In the genomic region with DNA sequence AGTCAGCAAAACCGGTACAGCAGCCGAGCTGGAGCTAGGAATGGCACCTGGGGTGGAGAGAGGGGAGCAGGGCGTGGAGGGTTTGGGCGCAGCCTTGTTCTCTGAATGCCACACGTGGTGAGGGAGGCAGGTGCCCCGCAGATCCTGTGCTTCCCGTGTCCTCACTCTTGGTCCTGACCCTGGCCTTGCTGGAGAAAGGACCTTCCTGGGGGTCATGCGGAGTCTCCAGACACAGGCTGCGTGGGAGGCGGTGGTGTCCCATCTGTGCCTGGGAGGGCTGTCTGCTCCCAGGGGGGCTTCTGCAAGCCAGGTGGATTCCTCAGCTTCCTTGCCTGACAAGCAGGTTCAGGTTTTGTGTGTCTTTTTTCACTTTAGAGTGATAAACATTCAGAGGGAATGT, we compare ENCODE assay signal across 19 cellular contexts.
DNase-seq lines count a peak whose midpoint lies in the region; ATAC-seq, FAIRE-seq and TF ChIP-seq lines count a peak whose summit lies in the region.
"Had no signal": no experiment of that assay in that cellular context is flagged by ENCODE, and none has a peak within 500 bp of the region (broad histone marks: within the 10 kb centered on the region; RNA-seq: fewer than 3 reads in every experiment).

No MANE protein-coding gene starts in this region.

- in situ Hi-C loops in HepG2 (cut with HindIII; ENCODE audit: extremely low pct_ligation_motif_present, low pct_unique_long_range_greater_than_20kb) = no loop called here

- H2AFZ ChIP-seq in H1 (ENCODE audit: low read length) (no peak overlapping the region), osteoblast (ENCODE audit: low read length) (no peak overlapping the region), HepG2 (ENCODE audit: low read length) (no peak overlapping the region)

- TF ChIP-seq RAD21 in H1 (IDR thresholded peaks at IDR 0.05 in 1 of 2, conservative IDR thresholded peaks at IDR 0.05 in 1 of 2; ENCODE audit: low read depth in 2 of 2, low read length in 2 of 2) = no peak
- no peak for TF ChIP-seq RAD21 in HepG2 (CRISPR knock-in tag; IDR thresholded peaks at IDR 0.05)

- H2BK20ac ChIP-seq in H1 (ENCODE audit: low read length) = 0 out of 2 replicates have a peak overlapping the region, but pooled peaks have one; percentile 23

- H3K79me2 ChIP-seq in H1 (ENCODE audit: control insufficient read depth in 1 of 2, insufficient read depth in 2 of 2, low read length in 2 of 2) (no peaks in the 10 kb centered on the region), osteoblast (ENCODE audit: insufficient read depth, low read length) (no peaks in the 10 kb centered on the region), HepG2 (ENCODE audit: insufficient read depth, low read length) (no peaks in the 10 kb centered on the region)

- H3K36me3 ChIP-seq in H1 (ENCODE audit: control insufficient read depth in 2 of 4, insufficient read depth in 4 of 4, low read length in 3 of 4) = no peaks in the 10 kb centered on the region
- H3K36me3 ChIP-seq in osteoblast (ENCODE audit: insufficient read depth, low read length) = no peaks in the 10 kb centered on the region
- no peaks in the 10 kb centered on the region for H3K36me3 ChIP-seq in HepG2 (replicated peaks in 1 of 2; ENCODE audit: control insufficient read depth in 1 of 2, insufficient read depth in 2 of 2, low read length in 2 of 2)
- H3K36me3 ChIP-seq: HAP-1 had no signal

- no peak overlapping the region for H3K27ac ChIP-seq in H1 (ENCODE audit: low read depth, low read length)
- no peak overlapping the region for H3K27ac ChIP-seq in osteoblast (ENCODE audit: low read depth, low read length)
- H3K27ac ChIP-seq in HepG2 (ENCODE audit: extremely low read length, insufficient read depth, low read length) = no peak overlapping the region
- H3K27ac ChIP-seq: 22Rv1, A549, C4-2B had no signal

- no peak overlapping the region for H3K4me3 ChIP-seq in H1 (ENCODE audit: extremely low read depth in 1 of 4, insufficient read depth in 2 of 4, low read depth in 3 of 4, low read length in 4 of 4)
- H3K4me3 ChIP-seq in osteoblast (ENCODE audit: insufficient read depth, low read length) = no peak overlapping the region
- no peak overlapping the region for H3K4me3 ChIP-seq in lower leg skin (ENCODE audit: low read depth, poor library complexity, severe bottlenecking)
- H3K4me3 ChIP-seq in HepG2 (replicated peaks in 1 of 3; ENCODE audit: insufficient read depth in 1 of 3, low read depth in 2 of 3, low read length in 3 of 3) = no peak overlapping the region
- H3K4me3 ChIP-seq: A549, HAP-1 had no signal

- peak overlapping the region; percentile 60 for H2BK12ac ChIP-seq in H1 (ENCODE audit: low read depth, low read length)

- H2AK5ac ChIP-seq in H1 (ENCODE audit: low read depth, low read length) = no peak overlapping the region

- H4K8ac ChIP-seq in H1 (ENCODE audit: extremely low read depth, insufficient read depth, low read length) = no peak overlapping the region

- H3K14ac ChIP-seq in H1 (ENCODE audit: insufficient read length) = no peak overlapping the region

- H3K18ac ChIP-seq in H1 (ENCODE audit: extremely low read depth, low read length) = peak overlapping the region; percentile 71

- no peak overlapping the region for H3K4ac ChIP-seq in H1 (replicated peaks; ENCODE audit: insufficient read length, low read depth, low read length)

- H3K4me1 ChIP-seq in H1 (replicated peaks in 1 of 4; ENCODE audit: control insufficient read depth in 3 of 4, insufficient read depth in 4 of 4, low read length in 3 of 4) = peaks cover 8 to 21% (median 16%) of the 10 kb centered on the region in 4 experiments
- no peaks in the 10 kb centered on the region for H3K4me1 ChIP-seq in osteoblast (ENCODE audit: insufficient read depth, low read length)
- H3K4me1 ChIP-seq in HepG2 (ENCODE audit: insufficient read depth, low read length) = peaks cover 11% of the 10 kb centered on the region; the same call in 1 of the 2 replicates
- H3K4me1 ChIP-seq: A549, Caco-2, HAP-1 had no signal

- no peak overlapping the region for H4K5ac ChIP-seq in H1 (ENCODE audit: insufficient read length, low read depth, low read length)

- no peak overlapping the region for H2BK15ac ChIP-seq in H1 (ENCODE audit: low read length)

- H3K9me3 ChIP-seq in H1 (ENCODE audit: insufficient read depth in 2 of 2, low read depth in 1 of 2, low read length in 1 of 2) (no peaks in the 10 kb centered on the region), osteoblast (ENCODE audit: low read depth, low read length) (no peaks in the 10 kb centered on the region), HepG2 (ENCODE audit: low read length) (no peaks in the 10 kb centered on the region)
- H3K9me3 ChIP-seq: A549, Caco-2, HAP-1 had no signal

- H4K91ac ChIP-seq in H1 (replicated peaks; ENCODE audit: insufficient read length, low read length) = no peak overlapping the region

- no peak overlapping the region for H2BK120ac ChIP-seq in H1 (replicated peaks; ENCODE audit: low read depth, low read length)

- H3K27me3 ChIP-seq in H1 (replicated peaks in 1 of 4; ENCODE audit: control insufficient read depth in 3 of 4, extremely low read depth in 1 of 4, insufficient read depth in 3 of 4, low read length in 3 of 4) (no peaks in the 10 kb centered on the region), osteoblast (ENCODE audit: insufficient read depth, low read length) (no peaks in the 10 kb centered on the region), HepG2 (ENCODE audit: control insufficient read depth in 1 of 2, insufficient read depth in 2 of 2, low read length in 2 of 2) (no peaks in the 10 kb centered on the region; a peak in 2 of 5 replicates)

- ATAC-seq in Right ventricle myocardium inferior (no peak), left ventricle myocardium superior (no peak), HepG2 (no peak)
- ATAC-seq: A549 had no signal

- CTCF ChIA-PET in H1 (lab: Charles Lee; ENCODE audit: partially characterized antibody) = interaction anchor here (0.6 to 1.9 kb wide), 11 partner anchors 17 to 368 kb away, joined by 3 to 9 read pairs (median 3); no protein-coding TSS in a partner anchor
- CTCF ChIA-PET in HepG2 (lab: Yijun Ruan, JAX; ENCODE audit: low intra/inter-chr PET ratio, low total read pairs) = no interaction called here

- TF ChIP-seq EP300 in H1 (IDR thresholded peaks at IDR 0.05; ENCODE audit: borderline replicate concordance in 1 of 2, low read depth in 2 of 2, low read length in 2 of 2) (no peak), HepG2 (IDR thresholded peaks at IDR 0.05; ENCODE audit: low read depth in 2 of 2, low read length in 2 of 2) (no peak), HepG2 (CRISPR knock-in tag; IDR thresholded peaks at IDR 0.05; ENCODE audit: borderline replicate concordance) (no peak)

- DNase-seq in Right ventricle myocardium inferior (ENCODE audit: missing footprints) (peak; percentile 40), left ventricle myocardium superior (no peak), H1 (ENCODE audit: low read depth in 1 of 2, low spot score in 2 of 2) (no peak), left kidney (ENCODE audit: low read depth, low spot score) (peak; percentile 50), osteoblast (ENCODE audit: insufficient read length, low spot score, missing footprints) (peak; percentile 15), lower leg skin (ENCODE audit: low spot score in 2 of 2) (no peak), HepG2 (ENCODE audit: low spot score) (no peak), cardiac septum (ENCODE audit: low spot score) (no peak)
- DNase-seq: AML-193; Caco-2; CD4-positive, alpha-beta T cell; GOT3 had no signal

- H3K9ac ChIP-seq in H1 (replicated peaks in 1 of 4; ENCODE audit: extremely low read depth in 1 of 4, low read depth in 3 of 4, low read length in 3 of 4) (no peak overlapping the region), HepG2 (ENCODE audit: insufficient read depth, low read depth, low read length) (no peak overlapping the region)

- H3K23me2 ChIP-seq in H1 (ENCODE audit: low read depth, low read length) = no peaks in the 10 kb centered on the region

- H2BK5ac ChIP-seq in H1 (ENCODE audit: low read depth, low read length) = no peak overlapping the region

- no peaks in the 10 kb centered on the region for H3K79me1 ChIP-seq in H1 (ENCODE audit: low read depth, low read length)

- TF ChIP-seq POLR2A in H1 (IDR thresholded peaks at IDR 0.05; ENCODE audit: control extremely low read depth in 1 of 2, low read depth in 2 of 2, low read length in 2 of 2) = no peak
- TF ChIP-seq POLR2A in lower leg skin (IDR thresholded peaks at IDR 0.05) = no peak
- no peak for TF ChIP-seq POLR2A in HepG2 (IDR thresholded peaks at IDR 0.05; ENCODE audit: insufficient read depth in 1 of 2, low read depth in 2 of 2, low read length in 2 of 2)

- H4K20me1 ChIP-seq in H1 (replicated peaks in 1 of 2; ENCODE audit: control insufficient read depth in 1 of 2, insufficient read depth in 2 of 2, low read length in 2 of 2) (no peaks in the 10 kb centered on the region), osteoblast (ENCODE audit: insufficient read depth, low read length) (no peaks in the 10 kb centered on the region), HepG2 (ENCODE audit: insufficient read depth, low read length) (no peaks in the 10 kb centered on the region)

- no peak for TF ChIP-seq CTCF in H1 (IDR thresholded peaks at IDR 0.05; ENCODE audit: control extremely low read depth in 1 of 3, insufficient read depth in 1 of 3, low read depth in 1 of 3, low read length in 3 of 3)
- TF ChIP-seq CTCF in osteoblast (IDR thresholded peaks at IDR 0.05; ENCODE audit: extremely low read depth, low read depth, low read length) = no peak
- TF ChIP-seq CTCF in lower leg skin (IDR thresholded peaks at IDR 0.05) = no peak
- no peak for TF ChIP-seq CTCF in HepG2 (CRISPR knock-in tag; IDR thresholded peaks at IDR 0.05)

- BruUV-seq in HepG2 (replicated peaks; lab: Mats Ljungman, UMichigan) = no TSS peak

- H3K4me2 ChIP-seq in H1 (ENCODE audit: insufficient read depth in 1 of 2, low read depth in 2 of 2, low read length in 2 of 2) (no peak overlapping the region), osteoblast (ENCODE audit: insufficient read depth, low read length) (no peak overlapping the region), HepG2 (ENCODE audit: low read depth, low read length) (no peak overlapping the region)
- H3K4me2 ChIP-seq: A549 had no signal

- intact Hi-C loops in Right ventricle myocardium inferior (cut with DNase I) = no loop called here
- intact Hi-C loops in left ventricle myocardium superior (cut with micrococcal nuclease) = no loop called here
- intact Hi-C loops in lower leg skin (cut with DNase I; ENCODE audit: low total_unique reads) = no loop called here
- intact Hi-C loops in HepG2 (cut with micrococcal nuclease; ENCODE audit: unreplicated experiment) = no loop called here
- intact Hi-C loops in cardiac septum (cut with DNase I) = no loop called here

- 82% methylated on average over 10 of the region's 10 CpGs; no CpG with 5 or more reads in 1 of the 2 experiments for WGBS in H1 (ENCODE audit: extremely low coverage in 1 of 2, insufficient coverage in 1 of 2, insufficient read length in 1 of 2, insufficient replicate concordance in 2 of 2, low coverage in 1 of 2, low lambda C conversion rate in 2 of 2, missing lambda C conversion rate in 1 of 2), 2 experiments
- 78 to 89% methylated on average over 10 of the region's 10 CpGs for WGBS in lower leg skin, 2 donors
- 72% methylated on average over 3 of the region's 10 CpGs for WGBS in HepG2 (ENCODE audit: low lambda C conversion rate)

- no peak overlapping the region for H3K56ac ChIP-seq in H1 (replicated peaks; ENCODE audit: insufficient read length, low read depth, low read length)

- H3K23ac ChIP-seq in H1 (ENCODE audit: insufficient read length) = no peak overlapping the region

- POLR2A ChIA-PET in H1 (lab: Charles Lee; ENCODE audit: partially characterized antibody) (no interaction called here), HepG2 (lab: Yijun Ruan, JAX) (no interaction called here)

- FAIRE-seq in H1 (lab: Jason Lieb, UNC) (no peak), HepG2 (lab: Jason Lieb, UNC) (no peak)
- FAIRE-seq: A549, D721Med, G401.6, GM12891 had no signal

Comparison
In these comparisons a context has a peak if more than half of its experiments do, and no peak if none do; other contexts are left out.
1. DNase-seq: peak in Right ventricle myocardium inferior (single experiment), left kidney (single experiment) and osteoblast (single experiment); none in left ventricle myocardium superior (single experiment), H1 (0 of 2), lower leg skin (0 of 2), HepG2 (single experiment) and cardiac septum (single experiment).